Comparison of ENCODE assay signal across 8 cellular contexts in the genomic region with DNA sequence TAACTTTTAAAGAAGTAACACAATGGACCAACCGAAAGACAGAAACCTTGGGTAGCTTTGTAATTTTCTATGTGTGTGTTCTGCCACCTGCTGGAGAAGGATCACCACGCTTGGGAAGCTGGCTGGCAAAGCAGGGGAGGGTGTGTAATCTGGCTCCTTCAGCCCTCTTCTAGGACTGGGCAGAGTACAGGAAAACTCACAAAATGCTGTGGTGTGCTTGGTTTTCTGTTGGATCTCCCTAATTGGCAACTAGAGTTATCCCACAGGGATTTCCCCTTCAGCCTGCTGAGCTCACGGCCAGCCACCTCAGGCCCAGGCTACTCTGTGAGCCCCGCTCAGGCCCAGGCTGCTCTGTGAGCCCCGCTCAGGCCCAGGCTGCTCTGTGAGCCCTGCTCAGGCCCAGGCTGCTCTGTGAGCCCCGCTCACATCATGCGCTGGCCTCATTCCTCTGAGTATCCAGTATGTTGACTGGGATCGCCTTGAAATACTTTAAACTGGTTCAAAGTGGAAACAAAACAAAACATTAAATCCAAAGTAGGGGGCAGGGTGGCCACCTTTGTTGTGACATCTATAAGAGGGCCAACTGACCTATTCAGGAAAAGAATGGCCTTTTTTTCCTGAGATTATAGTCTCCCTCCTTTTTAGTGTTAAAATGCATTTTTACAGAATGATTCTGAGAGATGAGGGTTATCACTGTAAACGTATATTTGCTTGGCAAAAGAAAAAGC. TPM values are rescaled to one million over a fixed set of nuclear protein-coding genes. Genes with fewer than 3 reads are reported as not detected.
A peak's percentile ranks its signal among the peaks of the same experiment; 100 is the strongest.
DNase-seq lines count a peak whose midpoint lies in the region; ATAC-seq and TF ChIP-seq lines count a peak whose summit lies in the region.

No MANE protein-coding gene starts in this region.

- TF ChIP-seq CTCF in AG10803 (conservative IDR thresholded peaks at IDR 0.05; ENCODE audit: low read length) (peak; percentile 95), esophagus squamous epithelium (IDR thresholded peaks at IDR 0.05) (peak; percentile 69 to 82 (median 74)), stomach (IDR thresholded peaks at IDR 0.05) (peak in 5 of 7 experiments; percentile 57 to 72 (median 68))

- H3K9me3 Mint-ChIP-seq in naive B cell: no peaks in the 10 kb centered on the region

- no peak overlapping the region for H3K27ac Mint-ChIP-seq in naive B cell

- no peaks in the 10 kb centered on the region for H3K36me3 Mint-ChIP-seq in naive B cell

- H3K9me3 ChIP-seq in esophagus squamous epithelium: no peaks in the 10 kb centered on the region
- H3K9me3 ChIP-seq in stomach: no peaks in the 10 kb centered on the region

- no peak for TF ChIP-seq POLR2A in esophagus squamous epithelium (IDR thresholded peaks at IDR 0.05)
- TF ChIP-seq POLR2A in stomach (IDR thresholded peaks at IDR 0.05): no peak

- TF ChIP-seq EP300 in stomach (IDR thresholded peaks at IDR 0.05): no peak

- ATAC-seq in GM18870 (IDR thresholded peaks at IDR 0.05; ENCODE audit: unreplicated experiment): peak; percentile 44
- peak; percentile 39 for ATAC-seq in HG03460 (IDR thresholded peaks at IDR 0.05; ENCODE audit: unreplicated experiment)
- ATAC-seq in naive B cell (ENCODE audit: low read depth in 2 of 2): peak; percentile 69 to 82

- no peak overlapping the region for H3K4me3 Mint-ChIP-seq in naive B cell

- H3K36me3 ChIP-seq in esophagus squamous epithelium (no peaks in the 10 kb centered on the region), stomach (no peaks in the 10 kb centered on the region)

- peak overlapping the region; percentile 46 to 72 (median 58) for H3K27ac ChIP-seq in esophagus squamous epithelium
- peak overlapping the region in 2 of 5 donors; percentile 55 to 75 for H3K27ac ChIP-seq in stomach

- 34 to 56% methylated on average over 4 to 7 of the region's 9 CpGs for WGBS in esophagus squamous epithelium, 2 donors
- 60 to 69% (median 64%) methylated on average over 9 of the region's 9 CpGs for WGBS in stomach, 5 donors

- H3K4me3 ChIP-seq in AG10803 (ENCODE audit: low read length) (no peak overlapping the region), esophagus squamous epithelium (no peak overlapping the region), stomach (no peak overlapping the region)

- intact Hi-C loops in esophagus squamous epithelium (cut with DNase I): loop anchor here (5.0 to 10.0 kb wide), 2 partner anchors 183 to 320 kb away; no protein-coding TSS in a partner anchor
- intact Hi-C loops in stomach (cut with DNase I; ENCODE audit: low total_unique reads): loop anchor here (5.0 to 10.0 kb wide), 2 partner anchors 193 to 740 kb away; no protein-coding TSS in a partner anchor

- DNase-seq in AG10803 (ENCODE audit: low read depth) (peak; percentile 76), NCI-H69 (lab: John Stamatoyannopoulos, UW) (peak; percentile 78), activated T-cell treated with anti-CD3 and anti-CD28 coated beads for 4 hours (peak; percentile 32), esophagus squamous epithelium (lab: John Stamatoyannopoulos, UW) (no peak), naive B cell (peak; percentile 53), stomach (peak; percentile 69)

- peaks cover 0 to 47% (median 22%) of the 10 kb centered on the region in 3 donors for H3K4me1 ChIP-seq in esophagus squamous epithelium
- H3K4me1 ChIP-seq in stomach: peaks cover 0 to 26% (median 9%) of the 10 kb centered on the region in 4 donors

- H3K27me3 Mint-ChIP-seq in naive B cell: peaks cover 0 to 3% (median 0%) of the 10 kb centered on the region in 3 donors

- H3K4me1 Mint-ChIP-seq in naive B cell: no peaks in the 10 kb centered on the region

- H3K27me3 ChIP-seq in esophagus squamous epithelium (no peaks in the 10 kb centered on the region), stomach (no peaks in the 10 kb centered on the region)

RNA-seq across cellular contexts. Expression of a gene that starts 52.0 kb away (rescaled TPM):
- total RNA-seq in esophagus squamous epithelium: not detected
- not detected for polyA plus RNA-seq in naive B cell (ENCODE audit: low read depth in 6 of 6)
- not detected for total RNA-seq in stomach
- polyA plus RNA-seq in stomach: not detected

RNA-seq across cellular contexts. Expression of a gene that starts 53.3 kb away (rescaled TPM):
- total RNA-seq in esophagus squamous epithelium (not detected), stomach (not detected)
- polyA plus RNA-seq in naive B cell (ENCODE audit: low read depth in 6 of 6) (not detected), stomach (not detected)
